ENCODE assay signal across 9 cellular contexts in the genomic region with DNA sequence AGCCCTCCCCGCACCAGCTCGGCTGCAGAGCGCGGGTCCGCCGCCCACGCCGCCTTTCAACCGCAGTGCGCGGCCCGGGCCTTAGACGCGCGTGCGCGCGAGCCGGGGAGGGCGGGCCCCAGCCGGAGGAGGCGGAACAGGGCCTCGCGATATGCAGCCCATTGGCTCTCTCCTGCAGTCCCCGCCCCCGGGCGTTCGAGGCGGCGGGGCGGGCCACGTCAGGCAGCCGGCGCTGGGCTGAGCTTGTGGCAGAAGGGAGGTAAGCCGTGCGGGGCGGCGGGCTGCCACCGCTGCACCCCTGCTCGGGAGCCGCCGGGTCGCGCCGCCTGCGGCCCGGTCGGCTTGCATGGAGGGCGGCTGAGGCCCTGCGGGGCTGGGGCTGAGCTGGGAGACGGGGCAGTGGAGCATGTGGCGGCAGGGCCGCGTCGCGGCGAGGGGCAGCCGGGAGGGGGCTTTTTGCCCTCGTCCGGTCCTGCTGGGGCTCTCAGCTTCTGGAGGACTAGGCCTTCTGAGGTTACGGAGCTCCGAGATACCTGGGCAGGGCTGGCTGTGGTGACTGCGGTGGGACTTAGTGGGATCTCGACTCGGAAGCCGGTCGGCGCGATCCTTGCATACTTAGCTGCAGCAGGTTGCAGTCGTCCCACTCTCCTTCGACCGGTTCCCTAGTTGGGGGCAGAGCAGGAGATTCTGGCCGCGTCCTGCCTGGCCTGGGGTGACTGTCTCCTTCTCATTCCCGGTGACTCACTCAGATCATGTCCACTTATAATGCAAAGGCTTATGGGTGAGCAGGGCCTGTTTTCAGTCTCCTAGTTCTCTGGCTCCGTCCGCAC. TPM values are rescaled to one million over a fixed set of nuclear protein-coding genes. Genes with fewer than 3 reads are reported as not detected.
A peak's percentile ranks its signal among the peaks of the same experiment; 100 is the strongest.
DNase-seq lines count a peak whose midpoint lies in the region; ATAC-seq, FAIRE-seq and TF ChIP-seq lines count a peak whose summit lies in the region.
"Had no signal": no experiment of that assay in that cellular context is flagged by ENCODE, and none has a peak within 500 bp of the region (broad histone marks: within the 10 kb centered on the region; RNA-seq: fewer than 3 reads in every experiment).

A gene with protein sequence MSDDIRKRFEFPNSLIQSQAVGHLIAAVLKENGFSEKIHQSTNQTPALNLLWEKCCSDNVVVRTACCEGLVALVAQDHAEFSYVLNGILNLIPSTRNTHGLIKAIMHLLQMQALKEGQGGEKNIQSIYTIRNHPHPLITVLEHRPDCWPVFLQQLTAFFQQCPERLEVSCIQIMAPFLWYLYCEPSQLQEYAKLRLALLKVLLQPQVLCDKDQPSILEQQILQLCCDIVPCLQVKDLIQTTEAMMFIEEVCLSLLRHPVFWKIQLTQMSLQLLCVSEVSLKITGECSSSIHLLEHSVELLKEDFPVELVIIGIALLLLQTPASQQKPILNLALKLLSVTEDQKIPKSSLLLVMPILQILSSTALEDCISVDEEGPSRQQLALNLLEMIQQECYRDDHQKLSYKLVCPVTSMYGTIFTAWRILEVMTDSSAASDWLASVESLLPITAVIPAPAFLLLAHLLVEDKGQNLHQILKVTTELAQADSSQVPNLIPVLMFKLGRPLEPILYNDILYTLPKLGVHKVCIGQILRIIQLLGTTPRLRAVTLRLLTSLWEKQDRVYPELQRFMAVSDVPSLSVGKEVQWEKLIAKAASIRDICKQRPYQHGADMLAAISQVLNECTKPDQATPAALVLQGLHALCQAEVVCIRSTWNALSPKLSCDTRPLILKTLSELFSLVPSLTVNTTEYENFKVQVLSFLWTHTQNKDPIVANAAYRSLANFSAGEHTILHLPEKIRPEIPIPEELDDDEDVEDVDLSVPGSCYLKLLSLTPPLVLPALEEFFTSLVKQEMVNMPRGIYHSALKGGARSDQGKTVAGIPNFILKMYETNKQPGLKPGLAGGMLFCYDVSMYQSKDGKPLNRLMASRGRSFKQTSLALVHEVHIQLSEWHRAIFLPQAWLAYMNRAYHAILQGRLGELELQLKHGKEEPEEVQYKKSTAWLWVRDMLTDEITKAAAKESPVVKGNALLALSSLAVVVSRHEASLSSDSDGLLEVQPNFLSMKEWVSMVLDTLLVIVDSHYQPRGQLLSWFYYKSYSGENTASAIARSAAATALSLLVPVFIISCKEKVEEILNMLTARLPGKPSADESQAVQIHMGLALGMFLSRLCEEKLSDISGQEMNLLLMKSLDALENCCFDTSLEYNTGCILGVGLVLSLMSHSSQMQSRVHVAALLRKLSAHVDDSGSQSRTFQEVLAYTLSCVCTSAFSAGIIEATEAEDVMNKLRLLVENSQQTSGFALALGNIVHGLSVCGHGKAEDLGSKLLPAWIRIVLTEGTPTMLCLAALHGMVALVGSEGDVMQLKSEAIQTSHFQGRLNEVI (N-terminal part only) (plus strand): TSS at position 225 of the 830 bp plus-strand sequence. CDS start 31,095 bp downstream, outside the sequence.

- H2AFZ ChIP-seq in HepG2 (ENCODE audit: low read length): peak within 1 kb of the TSS; percentile 89

- no peaks in the 10 kb centered on the region for H4K20me1 ChIP-seq in HepG2 (ENCODE audit: insufficient read depth, low read length)

- DNase-seq in AML-193 (lab: John Stamatoyannopoulos, UW) (peak; percentile 86 to 87), NCI-H510A (lab: John Stamatoyannopoulos, UW) (peak; percentile 76), HepG2 (ENCODE audit: low spot score) (peak; percentile 89)
- peak; percentile 87 to 89 for DNase-seq in activated CD4-positive, alpha-beta T cell treated with anti-CD3 and anti-CD28 coated beads, Interleukin-2, amount 50 U/mL, for 24 hours (ENCODE audit: low read depth in 1 of 2, low spot score in 1 of 2)
- peak; percentile 95 for DNase-seq in stimulated activated CD4-positive, alpha-beta T cell treated with anti-CD3 and anti-CD28 coated beads, Interleukin-4, amount 100 ng/mL, for 1 hour

- CTCF ChIA-PET in HepG2 (lab: Yijun Ruan, JAX; ENCODE audit: low intra/inter-chr PET ratio, low total read pairs): no interaction called here

- FAIRE-seq in HepG2 (lab: Jason Lieb, UNC): peak; percentile 8
- FAIRE-seq: endometrium had no signal

- BruUV-seq in HepG2 (replicated peaks; lab: Mats Ljungman, UMichigan): no TSS peak

- TF ChIP-seq RAD21 in HepG2 (CRISPR knock-in tag; IDR thresholded peaks at IDR 0.05): peak; percentile 50; the same call in 1 of the 2 replicates

- peak within 1 kb of the TSS; percentile 82 for H3K27ac Mint-ChIP-seq in dendritic cell treated with granulocyte-macrophage colony-stimulating factor and Interleukin-4, amounts not matched to agents 40 ng/mL and 50 ng/mL, for 4 days

- TF ChIP-seq EP300 in HepG2 (IDR thresholded peaks at IDR 0.05; ENCODE audit: low read depth in 2 of 2, low read length in 2 of 2): 0 out of 4 replicates have a peak, but pooled peaks of 1 of the 2 experiments have one; percentile 46
- TF ChIP-seq EP300 in HepG2 (CRISPR knock-in tag; IDR thresholded peaks at IDR 0.05; ENCODE audit: borderline replicate concordance): no peak

- TF ChIP-seq CTCF in HepG2 (CRISPR knock-in tag; IDR thresholded peaks at IDR 0.05): no peak

- H3K36me3 Mint-ChIP-seq in dendritic cell treated with granulocyte-macrophage colony-stimulating factor and Interleukin-4, amounts not matched to agents 40 ng/mL and 50 ng/mL, for 4 days (ENCODE audit: low read depth): no peaks in the 10 kb centered on the region

- no peaks in the 10 kb centered on the region for H3K9me3 ChIP-seq in HepG2 (ENCODE audit: low read length)

- H3K4me3 Mint-ChIP-seq in dendritic cell treated with granulocyte-macrophage colony-stimulating factor and Interleukin-4, amounts not matched to agents 40 ng/mL and 50 ng/mL, for 4 days: peak within 1 kb of the TSS; percentile 84

- H3K79me2 ChIP-seq in HepG2 (ENCODE audit: insufficient read depth, low read length): peaks cover 41% of the 10 kb centered on the region

- WGBS in HepG2 (ENCODE audit: low lambda C conversion rate): 3% methylated on average over 23 of the region's 77 CpGs

- peak within 1 kb of the TSS; percentile 91 for H3K27ac ChIP-seq in HepG2 (ENCODE audit: extremely low read length, insufficient read depth, low read length)

- H3K9ac ChIP-seq in HepG2 (ENCODE audit: insufficient read depth, low read depth, low read length): peak within 1 kb of the TSS; percentile 97

- TF ChIP-seq POLR2A in GM19099 (IDR thresholded peaks at IDR 0.05; ENCODE audit: extremely low read depth, insufficient read length, low read depth) (peak; percentile 99), HepG2 (IDR thresholded peaks at IDR 0.05; ENCODE audit: insufficient read depth in 1 of 2, low read depth in 2 of 2, low read length in 2 of 2) (peak; percentile 94 to 98)

- no peaks in the 10 kb centered on the region for H3K36me3 ChIP-seq in HepG2 (replicated peaks in 1 of 2; ENCODE audit: control insufficient read depth in 1 of 2, insufficient read depth in 2 of 2, low read length in 2 of 2)

- POLR2A ChIA-PET in HepG2 (lab: Yijun Ruan, JAX): interaction anchor here (0.8 to 2.0 kb wide), 11 partner anchors 8 to 1454 kb away, joined by 3 to 30 read pairs (median 5); a partner anchor contains a TSS

- intact Hi-C loops in dendritic cell treated with granulocyte-macrophage colony-stimulating factor and Interleukin-4, amounts not matched to agents 40 ng/mL and 50 ng/mL, for 4 days (cut with micrococcal nuclease): loop anchor here (2.0 kb wide), 1 partner anchor 59 kb away; no protein-coding TSS in a partner anchor
- intact Hi-C loops in HepG2 (cut with micrococcal nuclease; ENCODE audit: unreplicated experiment): loop anchor here (1.0 to 10.0 kb wide), 6 partner anchors 8 to 327 kb away; no protein-coding TSS in a partner anchor

- peak within 1 kb of the TSS; percentile 65 to 89 (median 88) for H3K4me3 ChIP-seq in HepG2 (replicated peaks in 1 of 3; ENCODE audit: insufficient read depth in 1 of 3, low read depth in 2 of 3, low read length in 3 of 3)

- H3K4me2 ChIP-seq in HepG2 (ENCODE audit: low read depth, low read length): peak within 1 kb of the TSS; percentile 90

- H3K27me3 ChIP-seq in HepG2 (ENCODE audit: control insufficient read depth in 1 of 2, insufficient read depth in 2 of 2, low read length in 2 of 2): no peaks in the 10 kb centered on the region; a peak in 1 of 5 replicates

- H3K4me1 ChIP-seq in HepG2 (ENCODE audit: insufficient read depth, low read length): peaks cover 54% of the 10 kb centered on the region

- H3K27me3 Mint-ChIP-seq in dendritic cell treated with granulocyte-macrophage colony-stimulating factor and Interleukin-4, amounts not matched to agents 40 ng/mL and 50 ng/mL, for 4 days: no peaks in the 10 kb centered on the region

- in situ Hi-C loops in HepG2 (cut with HindIII; ENCODE audit: extremely low pct_ligation_motif_present, low pct_unique_long_range_greater_than_20kb): no loop called here

- H3K4me1 Mint-ChIP-seq in dendritic cell treated with granulocyte-macrophage colony-stimulating factor and Interleukin-4, amounts not matched to agents 40 ng/mL and 50 ng/mL, for 4 days (ENCODE audit: low read depth): peaks cover 12% of the 10 kb centered on the region

- H3K9me3 Mint-ChIP-seq in dendritic cell treated with granulocyte-macrophage colony-stimulating factor and Interleukin-4, amounts not matched to agents 40 ng/mL and 50 ng/mL, for 4 days: no peaks in the 10 kb centered on the region

- ATAC-seq in HG03432 (IDR thresholded peaks at IDR 0.05; ENCODE audit: unreplicated experiment) (peak; percentile 99), HepG2 (peak; percentile 99)

RNA-seq across cellular contexts. Expression of the gene that starts here (rescaled TPM):
- total RNA-seq in HepG2 (2016; rRNA removed; fragmentation: Illumina TruSeq; extraction: Trizol): 31.1 and 52.7 TPM in 2 replicates
- total RNA-seq in HepG2 (2016; cell fraction: cytosol; rRNA removed; fragmentation: Illumina TruSeq; extraction: Trizol; ENCODE audit: low read depth): 26.3 and 27.6 TPM in 2 replicates
- total RNA-seq in HepG2 (2016; cell fraction: insoluble cytoplasmic fraction; rRNA removed; fragmentation: Illumina TruSeq; extraction: Trizol): 29.2 and 47.9 TPM in 2 replicates
- total RNA-seq in HepG2 (2016; cell fraction: membrane; rRNA removed; fragmentation: Illumina TruSeq; extraction: Trizol): 25.4 and 36.7 TPM in 2 replicates
- 37.8 and 42.8 TPM in 2 replicates for total RNA-seq in HepG2 (2016; cell fraction: nucleus; rRNA removed; fragmentation: Illumina TruSeq; extraction: Trizol)
- polyA plus RNA-seq in HepG2 (2011; rRNA removed): 14.6 and 18.0 TPM in 2 replicates
- 11.3 and 11.6 TPM in 2 replicates for polyA plus RNA-seq in HepG2 (2011; cell fraction: cytosol; rRNA removed)
- polyA plus RNA-seq in HepG2 (2011; cell fraction: nucleus; rRNA removed): 19.6 and 24.6 TPM in 2 replicates
- 9.1 and 11.1 TPM in 2 replicates for polyA plus RNA-seq in HepG2 (2012)
- polyA plus RNA-seq in HepG2 (2016; cell fraction: cytosol; fragmentation: Illumina TruSeq; extraction: Trizol; ENCODE audit: low read depth): 0.66 and 0.68 TPM in 2 replicates
- 20.9 and 21.6 TPM in 2 replicates for polyA plus RNA-seq in HepG2 (2016; cell fraction: insoluble cytoplasmic fraction; fragmentation: Illumina TruSeq; extraction: Trizol; ENCODE audit: low read depth)
- polyA plus RNA-seq in HepG2 (2016; cell fraction: membrane; fragmentation: Illumina TruSeq; extraction: Trizol; ENCODE audit: low read depth): 2.1 and 2.2 TPM in 2 replicates
- 12.2 and 12.4 TPM in 2 replicates for polyA plus RNA-seq in HepG2 (2016; cell fraction: nucleus; fragmentation: Illumina TruSeq; extraction: Trizol; ENCODE audit: insufficient read depth, low read depth)
- polyA minus RNA-seq in HepG2 (2011; rRNA and poly(A)+ RNA removed; ENCODE audit: low replicate concordance): 107 and 126 TPM in 2 replicates
- 46.4 and 48.7 TPM in 2 replicates for polyA minus RNA-seq in HepG2 (2011; cell fraction: cytosol; rRNA and poly(A)+ RNA removed)
- 77.1 and 88.3 TPM in 2 replicates for polyA minus RNA-seq in HepG2 (2011; cell fraction: nucleus; rRNA and poly(A)+ RNA removed)

Comparison
In these comparisons a context has a peak if more than half of its experiments do, and no peak if none do; other contexts are left out.
1. Peak in every context shown above with its lines: DNase-seq, ATAC-seq, H3K4me3 ChIP-seq and H3K27ac ChIP-seq.